26 cellular contexts compared by ENCODE assay signal in the genomic region with DNA sequence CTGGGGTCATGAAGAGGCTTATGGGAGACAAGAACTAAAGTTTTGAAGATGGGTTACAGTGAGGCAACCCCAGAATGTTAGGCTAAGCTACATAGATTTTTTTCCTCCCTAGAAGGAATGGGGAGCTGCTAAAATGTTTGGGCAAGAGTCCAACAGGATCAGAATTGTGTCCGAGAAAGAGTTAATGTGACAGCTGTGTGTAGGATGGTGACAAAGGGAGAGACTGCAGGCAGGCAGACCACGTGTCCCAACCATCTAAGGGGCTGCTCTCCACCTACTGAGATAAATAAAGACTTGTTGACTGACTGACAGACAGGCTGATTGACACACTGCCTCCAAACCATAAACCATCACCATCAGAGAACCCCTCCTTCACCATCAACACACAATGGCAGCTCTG.
"Had no signal": no experiment of that assay in that cellular context is flagged by ENCODE, and none has a peak within 500 bp of the region (broad histone marks: within the 10 kb centered on the region; RNA-seq: fewer than 3 reads in every experiment).

No MANE protein-coding gene starts in this region.

- ATAC-seq: left colon; left lung; lower lobe of right lung; naive thymus-derived CD4-positive, alpha-beta T cell; natural killer cell treated with Interleukin-12 subunit alpha and Interleukin-12 subunit beta and Interleukin-15 and Interleukin-18, amount 100 ng/mL, for 72 hours; sciatic nerve; stimulated activated effector memory CD8-positive, alpha-beta T cell treated with anti-CD3 and anti-CD28 coated beads, Interleukin-12 subunit alpha, Interleukin-12 subunit beta, amount 100 ng/mL, for 72 hours; upper lobe of right lung had no signal

- H3K9me3 ChIP-seq: left lung, lower lobe of right lung, neutrophil, ovary, right atrium auricular region, spleen, suprapubic skin, thoracic aorta, tibial artery, upper lobe of right lung had no signal

- H3K27ac ChIP-seq: left lung, lower lobe of right lung, neutrophil, ovary, right atrium auricular region, suprapubic skin, thoracic aorta, tibial artery, upper lobe of right lung had no signal

- H3K36me3 ChIP-seq: left lung, lower lobe of right lung, neutrophil, ovary, right atrium auricular region, spleen, suprapubic skin, thoracic aorta, tibial artery, upper lobe of right lung had no signal

- DNase-seq: hippocampal formation; kidney; left colon; left lung; lower lobe of right lung; mammary epithelial cell; mesendoderm; naive thymus-derived CD4-positive, alpha-beta T cell; occipital lobe; ovary; small intestine; spleen; stimulated activated CD4-positive, alpha-beta T cell treated with anti-CD3 and anti-CD28 coated beads, Interleukin-4, amount 100 ng/mL, for 24 hours; stimulated activated naive CD4-positive, alpha-beta T cell; tibial artery; trophoblast cell; upper lobe of right lung had no signal

- H3K27me3 ChIP-seq: left lung, neutrophil, ovary, right atrium auricular region, suprapubic skin, tibial artery, upper lobe of right lung had no signal

- H3K4me3 ChIP-seq: left lung, lower lobe of right lung, ovary, right atrium auricular region, spleen, suprapubic skin, thoracic aorta, tibial artery, upper lobe of right lung had no signal

- FAIRE-seq: islet of Langerhans, kidney, small intestine, urothelium cell line had no signal
